8 cellular contexts compared by ENCODE assay signal in the genomic region with DNA sequence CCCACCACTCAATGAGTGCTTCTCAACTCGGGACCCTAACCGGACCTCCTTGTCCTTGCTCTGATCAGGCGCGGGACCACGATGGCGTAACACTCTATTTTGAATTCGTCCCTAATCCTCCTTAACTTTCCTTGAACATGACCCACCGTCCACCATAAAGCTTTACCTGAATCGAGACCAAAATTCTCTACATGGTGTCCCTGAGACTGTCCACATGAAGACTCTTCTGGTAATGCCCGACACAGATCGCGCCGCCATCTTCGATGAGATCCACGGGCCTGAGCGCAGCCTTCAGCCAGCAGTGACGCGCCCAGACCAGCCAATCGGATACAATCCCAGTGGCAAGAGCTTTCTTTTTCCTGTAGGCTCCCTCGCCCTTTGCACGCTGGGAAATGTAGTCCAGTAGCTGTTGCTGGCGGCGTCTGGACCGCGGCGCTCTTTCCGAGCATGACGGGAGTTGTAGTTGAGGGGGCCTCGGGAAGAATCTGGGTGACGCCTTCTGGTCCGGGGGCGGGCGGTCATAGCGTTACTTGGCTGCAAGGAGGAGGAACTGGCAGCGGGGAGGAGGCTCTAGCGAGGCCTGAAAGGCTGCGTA. TPM values are rescaled to one million over a fixed set of nuclear protein-coding genes. Genes with fewer than 3 reads are reported as not detected.
DNase-seq lines count a peak whose midpoint lies in the region; ATAC-seq and TF ChIP-seq lines count a peak whose summit lies in the region.

A gene (minus strand): TSS at position 284 of the 595 bp plus-strand sequence. CDS start 26 bp downstream, at position 258.
A gene (plus strand): TSS at position 517 of the 595 bp plus-strand sequence. CDS start 306 bp downstream, outside the sequence.

- peaks cover 0 to 31% of the 10 kb centered on the region in 2 donors for H3K36me3 ChIP-seq in adrenal gland (replicated peaks in 1 of 2)
- H3K36me3 ChIP-seq in heart right ventricle = peaks cover 0 to 59% (median 33%) of the 10 kb centered on the region in 9 donors
- peaks cover 13 to 34% (median 29%) of the 10 kb centered on the region in 4 donors for H3K36me3 ChIP-seq in upper lobe of left lung

- DNase-seq in NCI-H1436 (lab: John Stamatoyannopoulos, UW) (peak; percentile 96), T follicular helper cell (ENCODE audit: low read depth) (peak; percentile 98), adrenal gland (peak; percentile 98 to 100 (median 99)), heart right ventricle (peak; percentile 94 to 100), posterior cingulate gyrus (peak; percentile 98 to 100 (median 99)), upper lobe of left lung (peak; percentile 93 to 100)

- TF ChIP-seq POLR2A in adrenal gland (IDR thresholded peaks at IDR 0.05) (peak; percentile 64 to 94), upper lobe of left lung (IDR thresholded peaks at IDR 0.05) (peak in 3 of 4 donors; percentile 84 to 86 (median 85))

- peak within 1 kb of the TSS; percentile 57 for H3K4me3 ChIP-seq in GM12875 (ENCODE audit: low read depth, low read length)
- H3K4me3 ChIP-seq in adrenal gland = peak within 1 kb of the TSS; percentile 9 to 95 (median 65)
- H3K4me3 ChIP-seq in heart right ventricle = peak within 1 kb of the TSS; percentile 61 to 77 (median 70)
- peak within 1 kb of the TSS; percentile 55 to 86 (median 68) for H3K4me3 ChIP-seq in upper lobe of left lung

- 0 to 1% (median 0%) methylated on average over 36 to 37 of the region's 37 CpGs for WGBS in adrenal gland, 4 donors
- WGBS in heart right ventricle, 2 donors = 0% methylated on average over 37 of the region's 37 CpGs
- WGBS in upper lobe of left lung, 2 donors = 0% methylated on average over 26 to 32 of the region's 37 CpGs

- no peaks in the 10 kb centered on the region for H3K9me3 ChIP-seq in adrenal gland (replicated peaks in 1 of 3)
- H3K9me3 ChIP-seq in heart right ventricle = peaks cover 0 to 25% (median 2%) of the 10 kb centered on the region in 11 donors
- H3K9me3 ChIP-seq in upper lobe of left lung = peaks cover 0 to 6% (median 2%) of the 10 kb centered on the region in 4 donors

- TF ChIP-seq CTCF in GM12875 (IDR thresholded peaks at IDR 0.05; ENCODE audit: borderline replicate concordance, insufficient read depth, low read depth, low read length) = no peak
- TF ChIP-seq CTCF in adrenal gland (IDR thresholded peaks at IDR 0.05) = no peak
- no peak for TF ChIP-seq CTCF in heart right ventricle (IDR thresholded peaks at IDR 0.05)
- no peak for TF ChIP-seq CTCF in upper lobe of left lung (IDR thresholded peaks at IDR 0.05)

- peaks cover 25 to 71% of the 10 kb centered on the region in 2 donors for H3K4me1 ChIP-seq in adrenal gland (replicated peaks in 1 of 2)
- H3K4me1 ChIP-seq in heart right ventricle = peaks cover 0 to 62% (median 42%) of the 10 kb centered on the region in 9 donors
- peaks cover 24 to 37% (median 35%) of the 10 kb centered on the region in 4 donors for H3K4me1 ChIP-seq in upper lobe of left lung

- TF ChIP-seq EP300 in upper lobe of left lung (IDR thresholded peaks at IDR 0.05) = no peak

- H3K27ac ChIP-seq in adrenal gland (peak within 1 kb of the TSS; percentile 43 to 97 (median 88)), heart right ventricle (peak within 1 kb of the TSS; percentile 82 to 96 (median 90)), upper lobe of left lung (peak within 1 kb of the TSS; percentile 88 to 95 (median 92))

- H3K27me3 ChIP-seq in adrenal gland (no peaks in the 10 kb centered on the region), heart right ventricle (no peaks in the 10 kb centered on the region), upper lobe of left lung (no peaks in the 10 kb centered on the region)

- peak; percentile 98 for ATAC-seq in HG02798 (IDR thresholded peaks at IDR 0.05; ENCODE audit: poor library complexity, unreplicated experiment)
- peak; percentile 97 to 99 (median 99) for ATAC-seq in heart right ventricle
- peak; percentile 99 to 100 for ATAC-seq in upper lobe of left lung (ENCODE audit: low FRiP score in 2 of 2)

- intact Hi-C loops in adrenal gland (cut with DNase I) (no loop called here), heart right ventricle (cut with DNase I) (loop anchor here in 8 of 10 donors (1.0 to 10.0 kb wide), 8 partner anchors 44 to 971 kb away; a partner anchor contains a TSS), posterior cingulate gyrus (cut with DNase I) (loop anchor here (5.0 kb wide), 1 partner anchor 134 kb away; a partner anchor contains a TSS)

RNA-seq across cellular contexts. Expression of the first gene that starts in this region (rescaled TPM):
- 10 to 100 TPM in 7 of 8 donors, 1 to 10 TPM in 1; 9.9 to 21.2 (median 15.9) TPM for total RNA-seq in adrenal gland
- 10 to 100 TPM in 2 of 3 donors, 1 to 10 TPM in 1; 8.4 to 38.6 (median 11.1) TPM for polyA plus RNA-seq in adrenal gland
- 10 to 100 TPM; 12.2 to 20.6 (median 16.6) TPM for total RNA-seq in heart right ventricle
- polyA plus RNA-seq in heart right ventricle = 10 to 100 TPM in 1 of 2 donors, 1 to 10 TPM in 1; 9.0 to 10.5 TPM
- total RNA-seq in upper lobe of left lung = 10 to 100 TPM in 2 of 6 donors, 1 to 10 TPM in 4; 3.9 to 13.4 (median 9.2) TPM

RNA-seq across cellular contexts. Expression of the second gene that starts in this region (rescaled TPM):
- 10 to 100 TPM; 17.8 to 52.8 (median 35.1) TPM for total RNA-seq in adrenal gland
- 10 to 100 TPM; 24.8 to 52.4 (median 34.9) TPM for polyA plus RNA-seq in adrenal gland
- total RNA-seq in heart right ventricle = 10 to 100 TPM; 16.3 to 28.0 (median 20.5) TPM
- 10 to 100 TPM; 10.9 to 16.6 TPM for polyA plus RNA-seq in heart right ventricle
- 10 to 100 TPM; 10.4 to 25.1 (median 13.4) TPM for total RNA-seq in upper lobe of left lung

Comparison
In these comparisons a context has a peak if more than half of its experiments do, and no peak if none do; other contexts are left out.
1. Peak in every context shown above with its lines: DNase-seq, ATAC-seq, H3K4me3 ChIP-seq and H3K27ac ChIP-seq.
2. intact Hi-C loops: an anchor here in heart right ventricle (1.0 to 10.0 kb wide) and posterior cingulate gyrus (5.0 kb wide); none called in adrenal gland.